Comparison of ENCODE assay signal across 1 cellular context in the genomic region with DNA sequence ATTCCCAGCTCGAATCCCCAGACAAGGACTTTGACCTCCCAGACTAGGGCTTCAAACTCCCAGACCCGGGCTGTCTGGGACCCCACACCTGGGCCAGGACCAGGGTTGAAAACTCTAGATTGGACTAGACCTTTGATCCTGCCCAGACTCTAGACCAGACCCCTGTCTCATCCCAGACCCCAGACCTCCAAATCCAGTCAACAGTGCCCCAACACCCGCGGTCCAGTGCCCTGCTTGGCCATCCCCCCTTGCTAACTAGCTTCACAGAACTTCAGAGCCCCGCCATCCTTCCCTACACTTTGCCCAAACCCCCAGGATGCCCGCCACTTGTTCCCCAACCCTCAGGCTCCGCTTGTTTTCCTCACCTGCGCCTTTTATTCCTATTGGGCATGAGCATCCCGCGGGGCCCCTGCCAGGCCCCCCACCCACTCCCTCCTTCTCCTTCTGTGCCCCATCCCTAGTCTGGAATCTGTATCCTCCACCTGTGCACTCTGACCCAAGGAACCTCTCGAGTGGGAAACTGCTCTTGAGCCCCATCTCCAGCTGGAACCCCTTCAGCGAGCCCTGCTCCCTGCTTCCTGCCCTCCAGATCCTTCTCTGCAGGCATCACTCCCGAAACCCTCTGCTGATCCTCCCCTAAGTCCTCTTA.
TF ChIP-seq lines count a peak whose summit lies in the region.

No MANE protein-coding gene starts in this region.

TF ChIP-seq in IMR-90, 13 proteins besides CTCF, POLR2A, EP300 and RAD21:
- TF ChIP-seq, protein P1, sequence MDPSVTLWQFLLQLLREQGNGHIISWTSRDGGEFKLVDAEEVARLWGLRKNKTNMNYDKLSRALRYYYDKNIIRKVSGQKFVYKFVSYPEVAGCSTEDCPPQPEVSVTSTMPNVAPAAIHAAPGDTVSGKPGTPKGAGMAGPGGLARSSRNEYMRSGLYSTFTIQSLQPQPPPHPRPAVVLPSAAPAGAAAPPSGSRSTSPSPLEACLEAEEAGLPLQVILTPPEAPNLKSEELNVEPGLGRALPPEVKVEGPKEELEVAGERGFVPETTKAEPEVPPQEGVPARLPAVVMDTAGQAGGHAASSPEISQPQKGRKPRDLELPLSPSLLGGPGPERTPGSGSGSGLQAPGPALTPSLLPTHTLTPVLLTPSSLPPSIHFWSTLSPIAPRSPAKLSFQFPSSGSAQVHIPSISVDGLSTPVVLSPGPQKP (IDR thresholded peaks at IDR 0.05; ENCODE audit: borderline replicate concordance, low read depth, low read length) = no peak
- TF ChIP-seq NFE2L2 (IDR thresholded peaks at IDR 0.05; ENCODE audit: low read depth, low read length) (no peak), CEBPB (IDR thresholded peaks at IDR 0.05; ENCODE audit: low read depth, low read length) (no peak), MAFK (IDR thresholded peaks at IDR 0.05; ENCODE audit: low read depth, low read length) (no peak), MXI1 (IDR thresholded peaks at IDR 0.05; ENCODE audit: borderline replicate concordance, low read depth, low read length) (no peak), MAZ (IDR thresholded peaks at IDR 0.05; ENCODE audit: borderline replicate concordance, low read depth, low read length) (no peak), RCOR1 (IDR thresholded peaks at IDR 0.05; ENCODE audit: insufficient replicate concordance, low read length) (no peak), FOS (IDR thresholded peaks at IDR 0.05; ENCODE audit: low read depth, low read length) (no peak), RFX5 (IDR thresholded peaks at IDR 0.05; ENCODE audit: low read depth, low read length) (no peak), BHLHE40 (IDR thresholded peaks at IDR 0.05; ENCODE audit: low read depth, low read length) (no peak), SMC3 (IDR thresholded peaks at IDR 0.05; ENCODE audit: low read depth, low read length) (no peak), CHD1 (IDR thresholded peaks at IDR 0.05; ENCODE audit: low read depth, low read length) (no peak)
- TF ChIP-seq, protein P2, sequence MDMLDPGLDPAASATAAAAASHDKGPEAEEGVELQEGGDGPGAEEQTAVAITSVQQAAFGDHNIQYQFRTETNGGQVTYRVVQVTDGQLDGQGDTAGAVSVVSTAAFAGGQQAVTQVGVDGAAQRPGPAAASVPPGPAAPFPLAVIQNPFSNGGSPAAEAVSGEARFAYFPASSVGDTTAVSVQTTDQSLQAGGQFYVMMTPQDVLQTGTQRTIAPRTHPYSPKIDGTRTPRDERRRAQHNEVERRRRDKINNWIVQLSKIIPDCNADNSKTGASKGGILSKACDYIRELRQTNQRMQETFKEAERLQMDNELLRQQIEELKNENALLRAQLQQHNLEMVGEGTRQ (IDR thresholded peaks at IDR 0.05; ENCODE audit: low read depth, low read length) = no peak
